In the genomic region with DNA sequence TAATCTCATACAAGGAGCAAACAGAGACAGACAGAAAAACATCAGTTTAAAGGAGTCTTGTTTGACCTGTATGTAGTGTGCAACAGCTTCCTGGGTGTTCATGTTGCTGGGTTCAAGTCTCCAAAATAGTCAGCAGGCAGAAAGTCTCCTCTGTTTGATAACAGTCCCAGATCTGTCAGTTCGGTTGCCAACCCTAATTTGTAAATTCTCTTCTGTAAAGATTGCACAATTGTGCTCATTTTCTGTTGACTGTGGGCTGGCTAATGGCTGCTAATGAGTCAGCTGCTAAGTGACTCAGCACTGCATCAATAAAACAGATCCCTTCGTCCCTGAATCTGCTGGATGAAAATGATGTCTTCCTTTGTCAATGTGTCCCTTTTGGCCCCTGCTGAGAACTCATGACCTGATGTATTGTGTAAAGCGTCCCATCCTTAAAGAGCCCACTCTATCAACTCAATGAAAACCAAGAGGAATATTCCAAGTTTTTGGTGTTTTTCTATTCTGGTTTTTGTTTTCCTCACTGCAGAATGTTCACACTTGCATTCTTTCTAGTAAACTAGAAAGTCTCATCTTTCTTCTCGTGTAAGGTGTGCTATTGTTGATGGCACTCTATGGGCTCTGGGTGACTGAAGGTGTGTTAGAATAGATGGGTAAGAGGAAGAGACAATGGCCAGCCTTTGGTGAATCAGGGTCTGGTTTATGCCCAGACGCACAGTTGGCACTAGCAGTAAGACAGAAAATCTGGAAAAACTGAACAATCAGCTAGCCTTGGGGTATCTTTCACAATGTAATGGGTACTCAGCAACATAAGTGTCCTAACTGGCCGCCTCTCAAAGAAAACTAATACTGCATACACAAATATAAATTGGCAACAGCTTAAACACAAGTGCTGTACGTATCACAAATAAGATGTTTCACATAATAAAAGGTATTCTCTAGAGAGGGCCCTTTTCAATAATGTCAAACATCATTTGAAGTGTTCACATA, we compare ENCODE assay signal across 8 cellular contexts.
DNase-seq lines count a peak whose midpoint lies in the region; ATAC-seq and TF ChIP-seq lines count a peak whose summit lies in the region.

No MANE protein-coding gene starts in this region.

- WGBS in spleen, 5 donors = 66 to 77% (median 68%) methylated on average over 7 of the region's 7 CpGs

- ATAC-seq in HG03460 (IDR thresholded peaks at IDR 0.05; ENCODE audit: unreplicated experiment) = no peak
- no peak for ATAC-seq in GM18858 (IDR thresholded peaks at IDR 0.05; ENCODE audit: unreplicated experiment)

- H3K4me3 ChIP-seq in endocrine pancreas (ENCODE audit: control insufficient read depth, insufficient read depth, low read length) (peak overlapping the region; percentile 56), mucosa of rectum (ENCODE audit: low read length in 2 of 2) (no peak overlapping the region), spleen (no peak overlapping the region)

- no peaks in the 10 kb centered on the region for H3K36me3 ChIP-seq in endocrine pancreas (ENCODE audit: control insufficient read depth, insufficient read depth, low read length)
- no peaks in the 10 kb centered on the region for H3K36me3 ChIP-seq in mucosa of rectum (ENCODE audit: control insufficient read depth in 2 of 2, insufficient read depth in 2 of 2, low read length in 2 of 2)
- H3K36me3 ChIP-seq in spleen = no peaks in the 10 kb centered on the region

- peak; percentile 79 for DNase-seq in GM03348 (ENCODE audit: low spot score)
- peak; percentile 94 for DNase-seq in NCI-H69 (lab: John Stamatoyannopoulos, UW)
- DNase-seq in NCI-H82 treated with DMSO at 0.1 percent for 48 hours (lab: John Stamatoyannopoulos, UW; ENCODE audit: unreplicated experiment) = no peak
- DNase-seq in spleen = no peak

- H3K9ac ChIP-seq in endocrine pancreas (ENCODE audit: control insufficient read depth, insufficient read depth, low read length) (no peak overlapping the region), mucosa of rectum (ENCODE audit: low read depth in 1 of 2, low read length in 2 of 2) (peak overlapping the region in 1 of 2 donors; percentile 3)

- intact Hi-C loops in spleen (cut with DNase I; ENCODE audit: low total_unique reads) = no loop called here

- no peak for TF ChIP-seq CTCF in spleen (IDR thresholded peaks at IDR 0.05 in 8 of 11, conservative IDR thresholded peaks at IDR 0.05 in 3 of 11)

- H3K27me3 ChIP-seq in endocrine pancreas (ENCODE audit: control insufficient read depth, insufficient read depth, low read length) (no peaks in the 10 kb centered on the region), mucosa of rectum (ENCODE audit: control insufficient read depth in 2 of 2, insufficient read depth in 2 of 2, low read length in 2 of 2) (no peaks in the 10 kb centered on the region), spleen (replicated peaks in 1 of 7) (no peaks in the 10 kb centered on the region)

- peaks cover 18% of the 10 kb centered on the region for H3K4me1 ChIP-seq in endocrine pancreas (ENCODE audit: control insufficient read depth, insufficient read depth, low read length)
- H3K4me1 ChIP-seq in mucosa of rectum (ENCODE audit: control insufficient read depth in 2 of 2, insufficient read depth in 2 of 2, low read length in 2 of 2) = peaks cover 10 to 22% of the 10 kb centered on the region in 2 donors
- H3K4me1 ChIP-seq in spleen = peaks cover 0 to 18% (median 1%) of the 10 kb centered on the region in 6 donors

- H3K9me3 ChIP-seq in endocrine pancreas (ENCODE audit: control insufficient read depth, low read length) (no peaks in the 10 kb centered on the region), mucosa of rectum (ENCODE audit: control insufficient read depth in 2 of 2, low read length in 2 of 2) (no peaks in the 10 kb centered on the region), spleen (no peaks in the 10 kb centered on the region)

- no peak for TF ChIP-seq POLR2A in spleen (IDR thresholded peaks at IDR 0.05)

- H3K27ac ChIP-seq in mucosa of rectum (ENCODE audit: low read depth in 2 of 2, low read length in 2 of 2) (peak overlapping the region; percentile 30 to 38), spleen (peak overlapping the region in 4 of 8 donors; percentile 45 to 61 (median 56))

Comparison
In these comparisons a context has a peak if more than half of its experiments do, and no peak if none do; other contexts are left out.
1. DNase-seq: peak in GM03348 (single experiment) and NCI-H69 (single experiment); none in NCI-H82 treated with DMSO at 0.1 percent for 48 hours (single experiment) and spleen (single experiment).